1 cellular context compared by ENCODE assay signal in the genomic region with DNA sequence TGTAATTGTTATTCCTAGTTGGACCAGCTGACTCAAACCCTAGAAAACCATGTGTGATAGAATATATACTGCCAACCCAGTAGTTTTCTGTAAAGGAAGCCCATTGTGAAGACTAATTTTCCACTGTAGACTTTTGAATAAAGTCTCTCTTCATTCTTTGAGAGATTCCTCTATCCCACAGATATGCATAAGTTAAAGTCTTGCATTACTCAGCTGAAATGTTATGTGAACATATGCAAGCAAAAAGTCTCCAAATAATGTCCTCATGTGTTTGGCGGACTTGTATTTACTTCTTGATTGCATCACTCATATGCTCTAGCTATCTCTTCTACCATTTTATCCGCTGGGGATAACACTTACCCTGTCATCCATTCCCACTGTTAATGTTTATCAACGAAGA.
TF ChIP-seq lines count a peak whose summit lies in the region.

No MANE protein-coding gene starts in this region.

TF ChIP-seq in SK-N-SH treated with all-trans-retinoic acid at 6 μM for 48 hours, 23 proteins besides CTCF, POLR2A, EP300 and RAD21 (continued from another document):
- TF ChIP-seq, protein P1, sequence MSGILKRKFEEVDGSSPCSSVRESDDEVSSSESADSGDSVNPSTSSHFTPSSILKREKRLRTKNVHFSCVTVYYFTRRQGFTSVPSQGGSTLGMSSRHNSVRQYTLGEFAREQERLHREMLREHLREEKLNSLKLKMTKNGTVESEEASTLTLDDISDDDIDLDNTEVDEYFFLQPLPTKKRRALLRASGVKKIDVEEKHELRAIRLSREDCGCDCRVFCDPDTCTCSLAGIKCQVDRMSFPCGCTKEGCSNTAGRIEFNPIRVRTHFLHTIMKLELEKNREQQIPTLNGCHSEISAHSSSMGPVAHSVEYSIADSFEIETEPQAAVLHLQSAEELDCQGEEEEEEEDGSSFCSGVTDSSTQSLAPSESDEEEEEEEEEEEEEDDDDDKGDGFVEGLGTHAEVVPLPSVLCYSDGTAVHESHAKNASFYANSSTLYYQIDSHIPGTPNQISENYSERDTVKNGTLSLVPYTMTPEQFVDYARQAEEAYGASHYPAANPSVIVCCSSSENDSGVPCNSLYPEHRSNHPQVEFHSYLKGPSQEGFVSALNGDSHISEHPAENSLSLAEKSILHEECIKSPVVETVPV (CRISPR knock-in tag; IDR thresholded peaks at IDR 0.05), result no peak
- TF ChIP-seq BACH2 (CRISPR knock-in tag; IDR thresholded peaks at IDR 0.05; ENCODE audit: borderline replicate concordance), result no peak
- TF ChIP-seq CSDC2 (CRISPR knock-in tag; IDR thresholded peaks at IDR 0.05), result no peak
- TF ChIP-seq ZFP30 (CRISPR knock-in tag; IDR thresholded peaks at IDR 0.05), result no peak
- TF ChIP-seq, protein P2, sequence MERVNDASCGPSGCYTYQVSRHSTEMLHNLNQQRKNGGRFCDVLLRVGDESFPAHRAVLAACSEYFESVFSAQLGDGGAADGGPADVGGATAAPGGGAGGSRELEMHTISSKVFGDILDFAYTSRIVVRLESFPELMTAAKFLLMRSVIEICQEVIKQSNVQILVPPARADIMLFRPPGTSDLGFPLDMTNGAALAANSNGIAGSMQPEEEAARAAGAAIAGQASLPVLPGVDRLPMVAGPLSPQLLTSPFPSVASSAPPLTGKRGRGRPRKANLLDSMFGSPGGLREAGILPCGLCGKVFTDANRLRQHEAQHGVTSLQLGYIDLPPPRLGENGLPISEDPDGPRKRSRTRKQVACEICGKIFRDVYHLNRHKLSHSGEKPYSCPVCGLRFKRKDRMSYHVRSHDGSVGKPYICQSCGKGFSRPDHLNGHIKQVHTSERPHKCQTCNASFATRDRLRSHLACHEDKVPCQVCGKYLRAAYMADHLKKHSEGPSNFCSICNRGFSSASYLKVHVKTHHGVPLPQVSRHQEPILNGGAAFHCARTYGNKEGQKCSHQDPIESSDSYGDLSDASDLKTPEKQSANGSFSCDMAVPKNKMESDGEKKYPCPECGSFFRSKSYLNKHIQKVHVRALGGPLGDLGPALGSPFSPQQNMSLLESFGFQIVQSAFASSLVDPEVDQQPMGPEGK (CRISPR knock-in tag; IDR thresholded peaks at IDR 0.05; ENCODE audit: borderline replicate concordance), result no peak
